ENCODE assay signal across 20 cellular contexts in the genomic region with DNA sequence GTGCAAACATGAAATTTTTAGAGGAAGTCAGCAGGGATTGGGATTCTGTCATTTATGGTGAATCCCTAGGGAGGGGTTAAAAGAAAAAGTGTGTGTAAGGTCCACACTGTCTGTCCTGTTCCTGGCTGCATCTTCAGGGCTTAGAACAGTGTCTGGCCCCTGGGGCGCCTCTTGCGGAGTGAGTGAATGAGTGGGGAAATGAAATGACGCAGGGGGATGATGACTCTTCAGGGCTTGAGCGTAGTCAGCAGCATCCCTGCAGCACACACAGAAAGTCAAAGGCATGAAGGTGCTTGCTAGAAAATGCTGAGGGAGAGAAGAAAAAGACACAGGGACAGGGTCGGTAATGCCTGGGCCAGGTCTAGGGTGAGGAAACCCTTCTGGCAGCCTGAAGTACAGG. TPM values are rescaled to one million over a fixed set of nuclear protein-coding genes. Genes with fewer than 3 reads are reported as not detected.
DNase-seq lines count a peak whose midpoint lies in the region; ATAC-seq, FAIRE-seq and TF ChIP-seq lines count a peak whose summit lies in the region.
"Had no signal": no experiment of that assay in that cellular context is flagged by ENCODE, and none has a peak within 500 bp of the region (broad histone marks: within the 10 kb centered on the region; RNA-seq: fewer than 3 reads in every experiment).

No MANE protein-coding gene starts in this region.

- TF ChIP-seq EP300 in A549 (IDR thresholded peaks at IDR 0.05): no peak

- H3K4me2 ChIP-seq in A549: no peak overlapping the region
- H3K4me2 ChIP-seq: BLaER1 had no signal

- TF ChIP-seq CTCF in A549 (IDR thresholded peaks at IDR 0.05): no peak

- no peak for TF ChIP-seq POLR2A in A549 (IDR thresholded peaks at IDR 0.05; ENCODE audit: low read length)

- CTCF ChIA-PET in A549 (lab: Yijun Ruan, JAX): no interaction called here

- no peak for DNase-seq in A549 (ENCODE audit: low read depth in 1 of 2, low spot score in 1 of 2)
- peak; percentile 18 for DNase-seq in GM04504 (ENCODE audit: low read depth)
- peak; percentile 33 for DNase-seq in T1000 (lab: John Stamatoyannopoulos, UW)
- no peak for DNase-seq in SKM-1 (lab: John Stamatoyannopoulos, UW; ENCODE audit: unreplicated experiment)
- no peak for DNase-seq in right cardiac atrium
- DNase-seq: 8988T; CD4-positive, alpha-beta memory T cell; DMS153; H7; HFFc6; NCI-H1694 treated with DMSO at 0.1 percent for 48 hours; NK-92 treated with Interleukin-12 subunit alpha and Interleukin-12 subunit beta, amount 100 ng/mL, for 24 hours; SHP77 had no signal

- FAIRE-seq in A549 (lab: Jason Lieb, UNC): no peak
- FAIRE-seq: HTR-8/SVneo had no signal

- H3K27ac ChIP-seq in A549 (no peak overlapping the region), right cardiac atrium (ENCODE audit: low read length) (no peak overlapping the region)
- H3K27ac ChIP-seq: BLaER1, SK-N-MC had no signal

- TF ChIP-seq RAD21 in A549 (conservative IDR thresholded peaks at IDR 0.05 in 1 of 2, IDR thresholded peaks at IDR 0.05 in 1 of 2): no peak

- H3K9me3 ChIP-seq in A549: no peaks in the 10 kb centered on the region
- no peaks in the 10 kb centered on the region for H3K9me3 ChIP-seq in right cardiac atrium (ENCODE audit: control insufficient read depth, low read length)
- H3K9me3 ChIP-seq: BLaER1 had no signal

- H3K27me3 ChIP-seq in right cardiac atrium (ENCODE audit: control insufficient read depth, insufficient read depth): no peaks in the 10 kb centered on the region
- H3K27me3 ChIP-seq: BLaER1 had no signal

- POLR2A ChIA-PET in A549 (lab: Yijun Ruan, JAX): no interaction called here

- WGBS in A549 (ENCODE audit: missing lambda C conversion rate): 70% methylated on average over 5 of the region's 5 CpGs
- 79% methylated on average over 5 of the region's 5 CpGs for WGBS in right cardiac atrium

- H3K4me1 ChIP-seq in A549: no peaks in the 10 kb centered on the region
- H3K4me1 ChIP-seq in right cardiac atrium (ENCODE audit: control insufficient read depth, insufficient read depth, low read length): peaks cover 3% of the 10 kb centered on the region
- H3K4me1 ChIP-seq: BLaER1 had no signal

- H3K4me3 ChIP-seq in A549 (no peak overlapping the region), right cardiac atrium (ENCODE audit: low read length) (no peak overlapping the region)
- H3K4me3 ChIP-seq: BLaER1, SK-N-MC had no signal

- peak; percentile 30 to 38; a peak in 4 of 6 replicates for ATAC-seq in A549
- ATAC-seq in esophagus mucosa: peak; percentile 77
- no peak for ATAC-seq in HG03439 (IDR thresholded peaks at IDR 0.05; ENCODE audit: unreplicated experiment)
- ATAC-seq in HG03159 (IDR thresholded peaks at IDR 0.05; ENCODE audit: unreplicated experiment): no peak
- ATAC-seq in right cardiac atrium: no peak

- intact Hi-C loops in right cardiac atrium (cut with DNase I): no loop called here

TF ChIP-seq in A549, 52 proteins besides CTCF, POLR2A, EP300 and RAD21:
- no peak for TF ChIP-seq RNF2 (IDR thresholded peaks at IDR 0.05; ENCODE audit: borderline replicate concordance, low read depth)
- TF ChIP-seq CHD4 (IDR thresholded peaks at IDR 0.05; ENCODE audit: borderline replicate concordance): no peak
- no peak for TF ChIP-seq ZSCAN20 (CRISPR knock-in tag; IDR thresholded peaks at IDR 0.05)
- TF ChIP-seq, protein P1, sequence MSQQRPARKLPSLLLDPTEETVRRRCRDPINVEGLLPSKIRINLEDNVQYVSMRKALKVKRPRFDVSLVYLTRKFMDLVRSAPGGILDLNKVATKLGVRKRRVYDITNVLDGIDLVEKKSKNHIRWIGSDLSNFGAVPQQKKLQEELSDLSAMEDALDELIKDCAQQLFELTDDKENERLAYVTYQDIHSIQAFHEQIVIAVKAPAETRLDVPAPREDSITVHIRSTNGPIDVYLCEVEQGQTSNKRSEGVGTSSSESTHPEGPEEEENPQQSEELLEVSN (IDR thresholded peaks at IDR 0.05; ENCODE audit: borderline replicate concordance, low read depth): no peak
- TF ChIP-seq CHD2 (IDR thresholded peaks at IDR 0.05; ENCODE audit: low read length, partially characterized antibody): no peak
- no peak for TF ChIP-seq EHMT2 (IDR thresholded peaks at IDR 0.05; ENCODE audit: low read depth)
- no peak for TF ChIP-seq MYC (IDR thresholded peaks at IDR 0.05; ENCODE audit: borderline replicate concordance, low read length)

RNA-seq across cellular contexts. Expression of a gene that starts 57.8 kb away (rescaled TPM):
- polyA plus RNA-seq in A549 (2011; rRNA removed) (0.04 and 0.07 TPM in 2 replicates), A549 (2017; fragmentation: RNase III; extraction: RNeasy Plus Mini Kit Qiagen cat#74134 plus additional on column Dnase treatment) (0.24 to 0.66 TPM (median 0.47 TPM) in 3 replicates), right cardiac atrium (18.5 TPM)
- 0.10 and 0.12 TPM in 2 replicates for polyA plus RNA-seq in A549 (2012; cell fraction: cytosol; rRNA removed)
- polyA plus RNA-seq in A549 (2012; cell fraction: nucleus; rRNA removed): 0.08 and 0.17 TPM in 2 replicates
- 0.39 TPM in 1 of 2 replicates, not detected in the other for polyA minus RNA-seq in A549 (2011; rRNA and poly(A)+ RNA removed)
- total RNA-seq in esophagus mucosa (6.4 TPM), right cardiac atrium (10 to 100 TPM; 25.2 to 32.6 (median 28.1) TPM)
- total RNA-seq: CD4-positive, alpha-beta memory T cell; NCI-H460 had no signal
- polyA plus RNA-seq: CD4-positive, alpha-beta memory T cell had no signal

Comparison
In these comparisons a context has a peak if more than half of its experiments do, and no peak if none do; other contexts are left out.
1. ATAC-seq: peak in A549 (2 of 2) and esophagus mucosa (single experiment); none in HG03439 (single experiment), HG03159 (single experiment) and right cardiac atrium (0 of 2).
2. DNase-seq: peak in GM04504 (single experiment) and T1000 (single experiment); none in A549 (0 of 2), SKM-1 (single experiment) and right cardiac atrium (0 of 3).